In genomic region chr1:10671551-10672375, GRCh38 we compare ENCODE assay signal across 16 cellular contexts.
DNase-seq lines count a peak whose midpoint lies in the region; ATAC-seq and TF ChIP-seq lines count a peak whose summit lies in the region.
"Had no signal": no experiment of that assay in that cellular context is flagged by ENCODE, and none has a peak within 500 bp of the region (broad histone marks: within the 10 kb centered on the region; RNA-seq: fewer than 3 reads in every experiment).

No MANE protein-coding gene starts in this region.

- no peak overlapping the region for H3K4me3 ChIP-seq in Panc1 (ENCODE audit: low read depth in 2 of 2, low read length in 2 of 2)
- no peak overlapping the region for H3K4me3 ChIP-seq in prostate gland
- H3K4me3 ChIP-seq: coronary artery, GM23248 had no signal

- no peaks in the 10 kb centered on the region for H3K36me3 Mint-ChIP-seq in chondrocyte (ENCODE audit: low read depth)

- H3K4me1 ChIP-seq in Panc1 (ENCODE audit: control insufficient read depth, insufficient read depth, low read length) = peaks cover 8% of the 10 kb centered on the region; the same call in 1 of the 2 replicates
- H3K4me1 ChIP-seq in prostate gland (replicated peaks) = peaks cover 89% of the 10 kb centered on the region

- no peaks in the 10 kb centered on the region for H3K9me3 ChIP-seq in Panc1 (ENCODE audit: control insufficient read depth, insufficient read depth, low read depth, low read length)
- H3K9me3 ChIP-seq in prostate gland = no peaks in the 10 kb centered on the region

- H3K4me3 Mint-ChIP-seq in chondrocyte (ENCODE audit: unreplicated experiment) = no peak overlapping the region
- H3K4me3 Mint-ChIP-seq: activated B cell treated with CpG ODN at 0.5 μM for 24 hours, neural crest cell had no signal

- no peak overlapping the region for H3K27ac ChIP-seq in Panc1 (ENCODE audit: low read length)
- H3K27ac ChIP-seq in prostate gland = peak overlapping the region; percentile 91 to 96
- H3K27ac ChIP-seq: coronary artery, GM23248 had no signal

- CTCF ChIA-PET in Panc1 (lab: Charles Lee) = no interaction called here

- ATAC-seq in Panc1 (no peak), left ventricle myocardium superior (peak; percentile 42), HG02884 (IDR thresholded peaks at IDR 0.05; ENCODE audit: unreplicated experiment) (no peak)
- ATAC-seq: PC-3 had no signal

- H3K4me1 Mint-ChIP-seq in chondrocyte (ENCODE audit: low read depth) = peaks cover 5% of the 10 kb centered on the region

- TF ChIP-seq CTCF in Panc1 (IDR thresholded peaks at IDR 0.05) (no peak), prostate gland (IDR thresholded peaks at IDR 0.05) (no peak), chondrocyte (IDR thresholded peaks at IDR 0.05) (no peak)

- no peaks in the 10 kb centered on the region for H3K9me3 Mint-ChIP-seq in chondrocyte (ENCODE audit: low read depth)
- H3K9me3 Mint-ChIP-seq: activated B cell treated with CpG ODN at 0.5 μM for 24 hours, neural crest cell had no signal

- POLR2A ChIA-PET in Panc1 (lab: Charles Lee) = no interaction called here

- no peak for TF ChIP-seq POLR2A in prostate gland (IDR thresholded peaks at IDR 0.05)

- intact Hi-C loops in Panc1 (cut with micrococcal nuclease; ENCODE audit: unreplicated experiment) (no loop called here), left ventricle myocardium superior (cut with micrococcal nuclease) (no loop called here), prostate gland (cut with DNase I) (no loop called here)

- in situ Hi-C loops in Panc1 (cut with HindIII; ENCODE audit: low pct_unique_long_range_greater_than_20kb, low sequenced_read_pairs) = no loop called here

- DNase-seq in COLO668 (lab: John Stamatoyannopoulos, UW; ENCODE audit: unreplicated experiment) (peak; percentile 95), Panc1 (ENCODE audit: low read depth, low spot score) (no peak), left ventricle myocardium superior (no peak), prostate gland (ENCODE audit: low spot score) (no peak), chondrocyte (ENCODE audit: low spot score) (no peak), ecto neural progenitor cell (ENCODE audit: low spot score) (no peak)
- DNase-seq: activated B cell treated with CpG ODN at 0.5 μM for 24 hours; activated effector memory CD4-positive, alpha-beta T cell treated with Interleukin-2 at 50 U/mL for 16 hours; GM23248; hippocampal formation; PC-3; stimulated activated CD4-positive, alpha-beta T cell treated with anti-CD3 and anti-CD28 coated beads, Interleukin-4, amount 100 ng/mL, for 4 hours; trophoblast cell had no signal

- no peak overlapping the region for H3K27ac Mint-ChIP-seq in chondrocyte (ENCODE audit: unreplicated experiment)
- H3K27ac Mint-ChIP-seq: activated B cell treated with CpG ODN at 0.5 μM for 24 hours had no signal

- H3K27me3 ChIP-seq in Panc1 (ENCODE audit: control insufficient read depth, insufficient read depth, low read length) (no peaks in the 10 kb centered on the region), prostate gland (replicated peaks; ENCODE audit: insufficient read depth) (no peaks in the 10 kb centered on the region)

- H3K36me3 ChIP-seq in Panc1 (ENCODE audit: control insufficient read depth, insufficient read depth, low read length) (no peaks in the 10 kb centered on the region), prostate gland (no peaks in the 10 kb centered on the region)

- TSS peak; percentile 53 for BruUV-seq in Panc1 (replicated peaks; lab: Mats Ljungman, UMichigan)

- 47% methylated on average over 26 of the region's 27 CpGs for WGBS in prostate gland

- H3K27me3 Mint-ChIP-seq in chondrocyte (ENCODE audit: low read depth) = no peaks in the 10 kb centered on the region
- H3K27me3 Mint-ChIP-seq: activated B cell treated with CpG ODN at 0.5 μM for 24 hours had no signal
